In the genomic region with DNA sequence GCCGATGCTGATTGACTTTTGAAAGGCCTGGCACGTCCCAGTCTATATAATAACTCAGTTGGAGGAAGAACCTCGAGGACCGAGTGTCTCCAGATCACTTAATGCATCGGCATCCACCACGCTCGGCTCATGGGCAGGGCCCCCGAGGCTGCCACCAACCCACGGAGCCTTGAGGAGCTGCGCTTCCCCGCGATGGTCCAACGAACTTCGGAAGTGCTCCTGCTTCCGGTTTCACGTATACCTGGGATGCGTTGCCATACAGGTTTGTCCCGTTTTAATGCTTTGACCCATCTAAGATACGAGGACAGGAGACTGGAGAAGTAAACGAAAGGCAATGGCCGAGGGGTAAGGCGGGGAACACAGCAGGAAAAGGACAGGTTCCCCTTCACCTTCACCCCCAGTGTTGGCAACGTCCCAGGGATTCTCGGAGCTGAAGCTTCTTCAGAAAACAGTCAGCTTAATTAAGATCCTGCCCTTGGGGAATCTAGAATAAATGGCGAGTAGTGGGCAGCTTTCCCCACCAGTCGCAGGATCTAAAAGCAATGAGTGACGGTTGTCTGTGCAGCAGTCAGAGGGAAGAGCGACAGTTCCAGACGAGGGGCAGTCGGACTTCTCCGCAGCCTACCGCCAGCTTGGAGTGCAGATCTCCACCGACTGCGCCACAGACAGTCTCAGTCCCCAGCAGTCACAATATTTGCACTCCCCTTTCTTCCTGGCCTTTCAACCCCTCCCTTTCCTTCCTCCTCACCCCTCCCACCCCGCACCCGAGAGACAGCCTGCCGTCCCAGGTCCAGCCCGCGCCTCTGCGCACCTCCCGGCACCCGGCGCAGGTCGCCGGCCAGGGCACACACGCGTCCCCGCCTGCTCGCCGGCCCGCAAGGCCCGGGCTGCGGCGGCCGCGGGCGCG, we compare ENCODE assay signal across 9 cellular contexts. TPM values are rescaled to one million over a fixed set of nuclear protein-coding genes. Genes with fewer than 3 reads are reported as not detected.
DNase-seq lines count a peak whose midpoint lies in the region; ATAC-seq and TF ChIP-seq lines count a peak whose summit lies in the region.
"Had no signal": no experiment of that assay in that cellular context is flagged by ENCODE, and none has a peak within 500 bp of the region (broad histone marks: within the 10 kb centered on the region; RNA-seq: fewer than 3 reads in every experiment).

No MANE protein-coding gene starts in this region.

- TF ChIP-seq RAD21 in Ishikawa (IDR thresholded peaks at IDR 0.05; ENCODE audit: low read depth) = no peak

- no peaks in the 10 kb centered on the region for H3K27me3 ChIP-seq in SU-DHL-6 (ENCODE audit: low read length)
- peaks cover 14 to 100% (median 42%) of the 10 kb centered on the region in 4 donors for H3K27me3 ChIP-seq in esophagus squamous epithelium
- H3K27me3 ChIP-seq in psoas muscle (ENCODE audit: insufficient read depth in 3 of 3, low read length in 2 of 3) = peaks cover 10 to 84% (median 36%) of the 10 kb centered on the region in 3 donors

- H3K4me3 ChIP-seq in GM12875 (ENCODE audit: low read depth, low read length) (peak overlapping the region; percentile 42), SU-DHL-6 (ENCODE audit: insufficient read depth, low read length, poor library complexity, severe bottlenecking) (peak overlapping the region; percentile 66), esophagus squamous epithelium (peak overlapping the region; percentile 31 to 75 (median 50)), psoas muscle (peak overlapping the region; percentile 62)

- no peaks in the 10 kb centered on the region for H3K36me3 ChIP-seq in SU-DHL-6 (ENCODE audit: low read length)
- H3K36me3 ChIP-seq in esophagus squamous epithelium = no peaks in the 10 kb centered on the region
- no peaks in the 10 kb centered on the region for H3K36me3 ChIP-seq in psoas muscle (ENCODE audit: insufficient read depth in 1 of 2, low read depth in 1 of 2)

- DNase-seq in esophagus squamous epithelium (lab: John Stamatoyannopoulos, UW) (no peak), psoas muscle (peak in 1 of 2 donors; percentile 21), globus pallidus (ENCODE audit: low spot score) (no peak), NCI-H2029 treated with DMSO at 0.1 percent for 48 hours (lab: John Stamatoyannopoulos, UW) (no peak)

- no peak for TF ChIP-seq CTCF in GM12875 (IDR thresholded peaks at IDR 0.05; ENCODE audit: borderline replicate concordance, insufficient read depth, low read depth, low read length)
- no peak for TF ChIP-seq CTCF in SU-DHL-6 (IDR thresholded peaks at IDR 0.05; ENCODE audit: insufficient read depth, low read length, poor library complexity, severe bottlenecking)
- TF ChIP-seq CTCF in esophagus squamous epithelium (IDR thresholded peaks at IDR 0.05) = no peak
- no peak for TF ChIP-seq CTCF in psoas muscle (IDR thresholded peaks at IDR 0.05)

- H3K9me2 ChIP-seq in SU-DHL-6 (replicated peaks; ENCODE audit: insufficient read depth, low read length) = no peaks in the 10 kb centered on the region

- H3K9me3 ChIP-seq in SU-DHL-6 (ENCODE audit: insufficient read depth, low read length) = no peaks in the 10 kb centered on the region
- no peaks in the 10 kb centered on the region for H3K9me3 ChIP-seq in esophagus squamous epithelium
- H3K9me3 ChIP-seq in psoas muscle = no peaks in the 10 kb centered on the region

- H3K79me2 ChIP-seq in SU-DHL-6 (ENCODE audit: insufficient read depth, low read length) = no peaks in the 10 kb centered on the region

- peak overlapping the region; percentile 52 for H3K4me2 ChIP-seq in SU-DHL-6 (ENCODE audit: low read depth, low read length, poor library complexity, severe bottlenecking)

- H3K27ac ChIP-seq in SU-DHL-6 (ENCODE audit: low read depth, low read length) (no peak overlapping the region), esophagus squamous epithelium (no peak overlapping the region), psoas muscle (no peak overlapping the region)

- H3K4me1 ChIP-seq in esophagus squamous epithelium = peaks cover 8 to 29% (median 9%) of the 10 kb centered on the region in 3 donors
- no peaks in the 10 kb centered on the region for H3K4me1 ChIP-seq in psoas muscle

- no peaks in the 10 kb centered on the region for H3F3A ChIP-seq in SU-DHL-6 (ENCODE audit: insufficient read depth)

- H2AFZ ChIP-seq in SU-DHL-6 (ENCODE audit: low read depth, low read length, severe bottlenecking) = peak overlapping the region; percentile 65

- ATAC-seq in GM21723 (IDR thresholded peaks at IDR 0.05; ENCODE audit: unreplicated experiment) (peak; percentile 66), psoas muscle (peak in 2 of 4 donors; percentile 15 to 33)

- H3K9ac ChIP-seq in SU-DHL-6 (ENCODE audit: low read length) = peak overlapping the region; percentile 52

- no peak for TF ChIP-seq EP300 in Ishikawa (IDR thresholded peaks at IDR 0.05; ENCODE audit: borderline replicate concordance)

- no peaks in the 10 kb centered on the region for H4K20me1 ChIP-seq in SU-DHL-6 (ENCODE audit: low read depth, low read length)

- WGBS in esophagus squamous epithelium, 2 donors = 5 to 8% methylated on average over 17 to 32 of the region's 58 CpGs
- 2 to 3% (median 3%) methylated on average over 40 to 58 of the region's 58 CpGs for WGBS in psoas muscle, 3 donors

- intact Hi-C loops in esophagus squamous epithelium (cut with DNase I) = no loop called here
- intact Hi-C loops in psoas muscle (cut with DNase I) = no loop called here

- no peak for TF ChIP-seq POLR2A in esophagus squamous epithelium (IDR thresholded peaks at IDR 0.05)

TF ChIP-seq in Ishikawa, 13 proteins besides CTCF, POLR2A, EP300 and RAD21:
- no peak for TF ChIP-seq FOXM1 (IDR thresholded peaks at IDR 0.05; ENCODE audit: borderline replicate concordance, low read depth)
- TF ChIP-seq, protein P1, sequence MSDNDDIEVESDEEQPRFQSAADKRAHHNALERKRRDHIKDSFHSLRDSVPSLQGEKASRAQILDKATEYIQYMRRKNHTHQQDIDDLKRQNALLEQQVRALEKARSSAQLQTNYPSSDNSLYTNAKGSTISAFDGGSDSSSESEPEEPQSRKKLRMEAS (IDR thresholded peaks at IDR 0.05) = 0 out of 2 replicates have a peak, but pooled peaks have one; percentile 31

RNA-seq across cellular contexts. Expression of gene SP8, which starts 10.7 kb away (rescaled TPM):
- total RNA-seq in esophagus squamous epithelium (not detected), psoas muscle (not detected)
- not detected for polyA plus RNA-seq in psoas muscle
- polyA plus RNA-seq: adipose tissue had no signal
